In genomic region chr5:109105631-109106267, GRCh38 we compare ENCODE assay signal across 9 cellular contexts.
DNase-seq lines count a peak whose midpoint lies in the region; ATAC-seq, FAIRE-seq and TF ChIP-seq lines count a peak whose summit lies in the region.
"Had no signal": no experiment of that assay in that cellular context is flagged by ENCODE, and none has a peak within 500 bp of the region (broad histone marks: within the 10 kb centered on the region; RNA-seq: fewer than 3 reads in every experiment).

No MANE protein-coding gene starts in this region.

- no peaks in the 10 kb centered on the region for H3K36me3 ChIP-seq in BE2C
- no peaks in the 10 kb centered on the region for H3K36me3 ChIP-seq in endothelial cell of umbilical vein (ENCODE audit: control insufficient read depth in 2 of 2, extremely low read depth in 1 of 2, insufficient read depth in 2 of 2, low read length in 2 of 2)
- H3K36me3 ChIP-seq in transverse colon, result no peaks in the 10 kb centered on the region

- DNase-seq in BE2C, result peak; percentile 10
- DNase-seq in NCI-H2171 treated with DMSO at 0.1 percent for 48 hours (lab: John Stamatoyannopoulos, UW), result peak; percentile 58
- peak; percentile 97 for DNase-seq in endothelial cell of umbilical vein (ENCODE audit: low read depth, low spot score)
- DNase-seq in transverse colon, result no peak
- no peak for DNase-seq in activated CD4-positive, alpha-beta T cell treated with anti-CD3 and anti-CD28 coated beads, Interleukin-2, amount 50 U/mL, for 48 hours
- DNase-seq in natural killer cell treated with Interleukin-12 subunit alpha and Interleukin-12 subunit beta and Interleukin-15 and Interleukin-18, amount 100 ng/mL, for 72 hours (ENCODE audit: low spot score), result no peak
- DNase-seq: immature natural killer cell had no signal

- no peaks in the 10 kb centered on the region for H3K79me2 ChIP-seq in endothelial cell of umbilical vein (ENCODE audit: control insufficient read depth, insufficient read depth, low read length)

- H3K27me3 ChIP-seq in BE2C, result no peaks in the 10 kb centered on the region
- no peaks in the 10 kb centered on the region for H3K27me3 ChIP-seq in endothelial cell of umbilical vein (ENCODE audit: control insufficient read depth in 2 of 2, insufficient read depth in 2 of 2, low read length in 2 of 2)
- no peaks in the 10 kb centered on the region for H3K27me3 ChIP-seq in transverse colon

- CTCF ChIA-PET in endothelial cell of umbilical vein (lab: Charles Lee), result interaction anchor here (0.8 to 1.4 kb wide), 6 partner anchors 68 to 583 kb away, joined by 3 to 7 read pairs (median 3); no protein-coding TSS in a partner anchor

- H3K9me1 ChIP-seq in endothelial cell of umbilical vein (replicated peaks; ENCODE audit: control insufficient read depth, extremely low read depth, insufficient read depth, low read length), result no peaks in the 10 kb centered on the region

- no peak overlapping the region for H3K4me3 Mint-ChIP-seq in nephron
- no peak overlapping the region for H3K4me3 Mint-ChIP-seq in natural killer cell treated with Interleukin-12 subunit alpha and Interleukin-12 subunit beta and Interleukin-15 and Interleukin-18, amount 100 ng/mL, for 72 hours
- H3K4me3 Mint-ChIP-seq: immature natural killer cell had no signal

- H3K4me2 ChIP-seq in endothelial cell of umbilical vein (ENCODE audit: insufficient read depth, low read length), result peak overlapping the region; percentile 82

- H3K9me3 ChIP-seq in BE2C, result no peaks in the 10 kb centered on the region
- no peaks in the 10 kb centered on the region for H3K9me3 ChIP-seq in endothelial cell of umbilical vein (replicated peaks; ENCODE audit: control insufficient read depth, insufficient read depth, low read length)
- H3K9me3 ChIP-seq in transverse colon, result no peaks in the 10 kb centered on the region

- no peak overlapping the region for H3K4me3 ChIP-seq in BE2C (ENCODE audit: low read depth, low read length)
- H3K4me3 ChIP-seq in endothelial cell of umbilical vein (replicated peaks in 1 of 3; ENCODE audit: insufficient read depth in 1 of 3, low read depth in 1 of 3, low read length in 3 of 3), result peak overlapping the region in 1 of 3 experiments; percentile 16
- H3K4me3 ChIP-seq in transverse colon, result no peak overlapping the region

- POLR2A ChIA-PET in endothelial cell of umbilical vein (lab: Charles Lee), result interaction anchor here (0.6 to 0.7 kb wide), 3 partner anchors 21 to 378 kb away, joined by 3 to 8 read pairs (median 3); no protein-coding TSS in a partner anchor

- peak overlapping the region; percentile 45 for H2AFZ ChIP-seq in endothelial cell of umbilical vein (ENCODE audit: low read depth, low read length)

- dilution Hi-C loops in endothelial cell of umbilical vein (cut with MboI; ENCODE audit: extremely low pct_ligation_motif_present, low sequenced_read_pairs), result no loop called here

- BruUV-seq in endothelial cell of umbilical vein (replicated peaks; lab: Mats Ljungman, UMichigan), result TSS peak; percentile 95

- TF ChIP-seq EP300 in transverse colon (IDR thresholded peaks at IDR 0.05; ENCODE audit: low read depth), result no peak

- 66 to 85% methylated on average over 3 to 5 of the region's 5 CpGs for WGBS in transverse colon (ENCODE audit: low coverage in 1 of 2), 2 donors

- H3K9me3 Mint-ChIP-seq in nephron, result no peaks in the 10 kb centered on the region
- H3K9me3 Mint-ChIP-seq in natural killer cell treated with Interleukin-12 subunit alpha and Interleukin-12 subunit beta and Interleukin-15 and Interleukin-18, amount 100 ng/mL, for 72 hours, result peaks cover 4% of the 10 kb centered on the region
- H3K9me3 Mint-ChIP-seq: immature natural killer cell had no signal

- TF ChIP-seq POLR2A in endothelial cell of umbilical vein (IDR thresholded peaks at IDR 0.05; ENCODE audit: low read depth, low read length), result no peak
- no peak for TF ChIP-seq POLR2A in transverse colon (IDR thresholded peaks at IDR 0.05)

- peak overlapping the region; percentile 72 for H3K9ac ChIP-seq in endothelial cell of umbilical vein (replicated peaks; ENCODE audit: extremely low read depth, insufficient read depth, low read length)

- H3K4me1 Mint-ChIP-seq in nephron, result peaks cover 8% of the 10 kb centered on the region
- no peaks in the 10 kb centered on the region for H3K4me1 Mint-ChIP-seq in natural killer cell treated with Interleukin-12 subunit alpha and Interleukin-12 subunit beta and Interleukin-15 and Interleukin-18, amount 100 ng/mL, for 72 hours (ENCODE audit: low read depth in 2 of 2)
- H3K4me1 Mint-ChIP-seq: immature natural killer cell had no signal

- no peaks in the 10 kb centered on the region for H3K27me3 Mint-ChIP-seq in nephron (ENCODE audit: low read depth)
- no peaks in the 10 kb centered on the region for H3K27me3 Mint-ChIP-seq in natural killer cell treated with Interleukin-12 subunit alpha and Interleukin-12 subunit beta and Interleukin-15 and Interleukin-18, amount 100 ng/mL, for 72 hours

- H3K4me1 ChIP-seq in BE2C (peaks cover 7% of the 10 kb centered on the region; the same call in 1 of the 2 replicates), endothelial cell of umbilical vein (ENCODE audit: control insufficient read depth, extremely low read depth, insufficient read depth, low read length) (peaks cover 21% of the 10 kb centered on the region), transverse colon (peaks cover 0 to 15% (median 8%) of the 10 kb centered on the region in 4 donors)

- peak overlapping the region; percentile 51 to 70 (median 64) for H3K27ac Mint-ChIP-seq in nephron
- no peak overlapping the region for H3K27ac Mint-ChIP-seq in natural killer cell treated with Interleukin-12 subunit alpha and Interleukin-12 subunit beta and Interleukin-15 and Interleukin-18, amount 100 ng/mL, for 72 hours
- H3K27ac Mint-ChIP-seq: immature natural killer cell had no signal

- H3K27ac ChIP-seq in endothelial cell of umbilical vein (ENCODE audit: insufficient read depth, low read depth, low read length), result peak overlapping the region; percentile 89
- no peak overlapping the region for H3K27ac ChIP-seq in transverse colon

- TF ChIP-seq CTCF in BE2C (IDR thresholded peaks at IDR 0.05; ENCODE audit: low read depth, low read length) (no peak), endothelial cell of umbilical vein (IDR thresholded peaks at IDR 0.05; ENCODE audit: extremely low read depth in 1 of 2, insufficient read depth in 1 of 2, low read depth in 1 of 2, low read length in 2 of 2) (no peak), nephron (IDR thresholded peaks at IDR 0.05; ENCODE audit: unreplicated experiment in 3 of 3) (no peak), transverse colon (IDR thresholded peaks at IDR 0.05) (no peak)

- H3K36me3 Mint-ChIP-seq in nephron (ENCODE audit: low read depth), result no peaks in the 10 kb centered on the region
- H3K36me3 Mint-ChIP-seq in natural killer cell treated with Interleukin-12 subunit alpha and Interleukin-12 subunit beta and Interleukin-15 and Interleukin-18, amount 100 ng/mL, for 72 hours, result no peaks in the 10 kb centered on the region

- no peak for ATAC-seq in HG02973 (IDR thresholded peaks at IDR 0.05; ENCODE audit: unreplicated experiment)
- no peak for ATAC-seq in natural killer cell treated with Interleukin-12 subunit alpha and Interleukin-12 subunit beta and Interleukin-15 and Interleukin-18, amount 100 ng/mL, for 72 hours

- intact Hi-C loops in endothelial cell of umbilical vein (cut with micrococcal nuclease), result loop anchor here (1.0 to 10.0 kb wide), 7 partner anchors 68 to 589 kb away; no protein-coding TSS in a partner anchor
- intact Hi-C loops in transverse colon (cut with DNase I; ENCODE audit: low total_unique reads), result no loop called here

- in situ Hi-C loops in transverse colon (cut with MboI; ENCODE audit: low pct_ligation_motif_present in 1 of 4, low pct_unique_long_range_greater_than_20kb in 1 of 4, low sequenced_read_pairs in 3 of 4), result no loop called here

- peak; percentile 93 for FAIRE-seq in endothelial cell of umbilical vein (lab: Jason Lieb, UNC)

- H4K20me1 ChIP-seq in endothelial cell of umbilical vein (replicated peaks; ENCODE audit: control insufficient read depth, extremely low read depth, insufficient read depth, low read length), result no peaks in the 10 kb centered on the region

TF ChIP-seq in endothelial cell of umbilical vein, 7 proteins besides CTCF, POLR2A, EP300 and RAD21:
- TF ChIP-seq MAX (IDR thresholded peaks at IDR 0.05; ENCODE audit: insufficient read depth, insufficient read length), result no peak
- peak; percentile 86 for TF ChIP-seq JUN (IDR thresholded peaks at IDR 0.05; ENCODE audit: borderline replicate concordance, insufficient read depth, insufficient read length, low read depth)
- TF ChIP-seq EZH2 (IDR thresholded peaks at IDR 0.05; ENCODE audit: borderline replicate concordance, low read depth, low read length, severe bottlenecking), result no peak
- TF ChIP-seq GATA2 (IDR thresholded peaks at IDR 0.05; ENCODE audit: insufficient read depth, insufficient read length, low read depth, low read length), result peak; percentile 52
- peak; percentile 95 for TF ChIP-seq FOS (IDR thresholded peaks at IDR 0.05; ENCODE audit: borderline replicate concordance, insufficient read depth, low read length)
- peak; percentile 77 for TF ChIP-seq POLR2AphosphoS5 (IDR thresholded peaks at IDR 0.05; ENCODE audit: insufficient read depth, low read depth, low read length)

Comparison
In these comparisons a context has a peak if more than half of its experiments do, and no peak if none do; other contexts are left out.
1. DNase-seq: peak in BE2C (single experiment), NCI-H2171 treated with DMSO at 0.1 percent for 48 hours (single experiment) and endothelial cell of umbilical vein (single experiment); none in transverse colon (single experiment), activated CD4-positive, alpha-beta T cell treated with anti-CD3 and anti-CD28 coated beads, Interleukin-2, amount 50 U/mL, for 48 hours (0 of 2) and natural killer cell treated with Interleukin-12 subunit alpha and Interleukin-12 subunit beta and Interleukin-15 and Interleukin-18, amount 100 ng/mL, for 72 hours (single experiment).
2. H3K27ac Mint-ChIP-seq: peak in nephron (3 of 3); none in natural killer cell treated with Interleukin-12 subunit alpha and Interleukin-12 subunit beta and Interleukin-15 and Interleukin-18, amount 100 ng/mL, for 72 hours (0 of 2).